Comparison of ENCODE assay signal across 15 cellular contexts in genomic region chr2:174777334-174777733, GRCh38. TPM values are rescaled to one million over a fixed set of nuclear protein-coding genes. Genes with fewer than 3 reads are reported as not detected.
DNase-seq lines count a peak whose midpoint lies in the region; ATAC-seq, FAIRE-seq and TF ChIP-seq lines count a peak whose summit lies in the region.
"Had no signal": no experiment of that assay in that cellular context is flagged by ENCODE, and none has a peak within 500 bp of the region (broad histone marks: within the 10 kb centered on the region; RNA-seq: fewer than 3 reads in every experiment).

No MANE protein-coding gene starts in this region.

- H4K20me1 ChIP-seq in Loucy (ENCODE audit: insufficient read depth, low read length, poor library complexity, severe bottlenecking) (no peaks in the 10 kb centered on the region), neural progenitor cell (ENCODE audit: low read depth) (no peaks in the 10 kb centered on the region)

- no peak for DNase-seq in CD8-positive, alpha-beta T cell
- DNase-seq in dorsolateral prefrontal cortex: no peak
- DNase-seq in neural progenitor cell (ENCODE audit: low spot score): no peak
- no peak for DNase-seq in GM13977 (ENCODE audit: low spot score)
- no peak for DNase-seq in GM12892 (ENCODE audit: insufficient read length)
- DNase-seq: heart left ventricle, MV-4-11, NCI-H2171 treated with DMSO at 0.1 percent for 48 hours had no signal

- no peaks in the 10 kb centered on the region for H3K79me2 ChIP-seq in Loucy (ENCODE audit: insufficient read depth, low read length)
- H3K79me2 ChIP-seq in neural progenitor cell (ENCODE audit: low read depth): no peaks in the 10 kb centered on the region

- in situ Hi-C loops in GM13977 (cut with MboI; ENCODE audit: low pct_unique_long_range_greater_than_20kb, low sequenced_read_pairs, unreplicated experiment): no loop called here

- peaks cover 52% of the 10 kb centered on the region for H3K4me1 Mint-ChIP-seq in CD8-positive, alpha-beta T cell (ENCODE audit: low read depth)
- peaks cover 57% of the 10 kb centered on the region for H3K4me1 Mint-ChIP-seq in neural progenitor cell

- no peak for FAIRE-seq in GM12892 (lab: Jason Lieb, UNC)
- FAIRE-seq: G401.6 had no signal

- no peaks in the 10 kb centered on the region for H3K9me2 ChIP-seq in Loucy (replicated peaks; ENCODE audit: low read depth, low read length)

- no peak overlapping the region for H2AFZ ChIP-seq in Loucy (ENCODE audit: low read length)
- H2AFZ ChIP-seq in neural progenitor cell (replicated peaks): peak overlapping the region; percentile 88

- H3K27ac Mint-ChIP-seq in CD8-positive, alpha-beta T cell: peak overlapping the region; percentile 93
- peak overlapping the region; percentile 67 for H3K27ac Mint-ChIP-seq in neural progenitor cell

- no peaks in the 10 kb centered on the region for H3K27me3 ChIP-seq in CD8-positive, alpha-beta T cell (ENCODE audit: insufficient read depth, low read length)
- H3K27me3 ChIP-seq in Loucy (ENCODE audit: insufficient read depth, low read length, poor library complexity, severe bottlenecking): no peaks in the 10 kb centered on the region
- H3K27me3 ChIP-seq in dorsolateral prefrontal cortex: no peaks in the 10 kb centered on the region
- H3K27me3 ChIP-seq in neural progenitor cell: no peaks in the 10 kb centered on the region
- H3K27me3 ChIP-seq: heart left ventricle, SJSA1 had no signal

- H3K36me3 Mint-ChIP-seq in CD8-positive, alpha-beta T cell: no peaks in the 10 kb centered on the region
- no peaks in the 10 kb centered on the region for H3K36me3 Mint-ChIP-seq in neural progenitor cell

- H3K4me3 ChIP-seq in CD8-positive, alpha-beta T cell (ENCODE audit: low read depth, low read length): no peak overlapping the region
- H3K4me3 ChIP-seq in Loucy (ENCODE audit: low read length, poor library complexity, severe bottlenecking): no peak overlapping the region
- H3K4me3 ChIP-seq in dorsolateral prefrontal cortex: peak overlapping the region in 9 of 59 donors; percentile 1 to 40 (median 18)
- no peak overlapping the region for H3K4me3 ChIP-seq in neural progenitor cell
- H3K4me3 ChIP-seq: heart left ventricle, SJSA1 had no signal

- no peaks in the 10 kb centered on the region for H3K9me3 Mint-ChIP-seq in CD8-positive, alpha-beta T cell
- no peaks in the 10 kb centered on the region for H3K9me3 Mint-ChIP-seq in neural progenitor cell

- H3K4me1 ChIP-seq in CD8-positive, alpha-beta T cell (ENCODE audit: insufficient read depth, low read length): peaks cover 52% of the 10 kb centered on the region
- H3K4me1 ChIP-seq in Loucy (ENCODE audit: insufficient read depth, low read length, poor library complexity, severe bottlenecking) (peaks cover 31% of the 10 kb centered on the region), neural progenitor cell (peaks cover 39% of the 10 kb centered on the region)

- ATAC-seq in CD8-positive, alpha-beta T cell: no peak
- ATAC-seq in HG03280 (IDR thresholded peaks at IDR 0.05; ENCODE audit: unreplicated experiment) (no peak), HG03469 (IDR thresholded peaks at IDR 0.05; ENCODE audit: unreplicated experiment) (no peak)
- ATAC-seq: heart left ventricle, sciatic nerve had no signal

- H3F3A ChIP-seq in Loucy (ENCODE audit: low read depth): no peaks in the 10 kb centered on the region
- peaks cover 34% of the 10 kb centered on the region for H3F3A ChIP-seq in neural progenitor cell (ENCODE audit: low read depth)

- no peaks in the 10 kb centered on the region for H3K36me3 ChIP-seq in CD8-positive, alpha-beta T cell (ENCODE audit: insufficient read depth, low read length)
- no peaks in the 10 kb centered on the region for H3K36me3 ChIP-seq in Loucy (ENCODE audit: insufficient read depth, low read length)
- no peaks in the 10 kb centered on the region for H3K36me3 ChIP-seq in neural progenitor cell
- H3K36me3 ChIP-seq: heart left ventricle, SJSA1 had no signal

- TF ChIP-seq CTCF in CD8-positive, alpha-beta T cell (IDR thresholded peaks at IDR 0.05): no peak
- TF ChIP-seq CTCF in Loucy (conservative IDR thresholded peaks at IDR 0.05; ENCODE audit: low read length): no peak
- no peak for TF ChIP-seq CTCF in dorsolateral prefrontal cortex (IDR thresholded peaks at IDR 0.05 in 54 of 56, conservative IDR thresholded peaks at IDR 0.05 in 2 of 56; ENCODE audit: low read depth in 1 of 56, partially characterized antibody in 56 of 56)
- no peak for TF ChIP-seq CTCF in neural progenitor cell (IDR thresholded peaks at IDR 0.05)
- TF ChIP-seq CTCF in GM13977 (IDR thresholded peaks at IDR 0.05; ENCODE audit: extremely low read depth, insufficient read depth, missing control alignments): no peak

- H3K9ac ChIP-seq in Loucy (ENCODE audit: low read depth, low read length, poor library complexity, severe bottlenecking) (peak overlapping the region; percentile 38), neural progenitor cell (no peak overlapping the region)

- POLR2A ChIA-PET in CD8-positive, alpha-beta T cell (lab: Charles Lee): no interaction called here

- H3K27ac ChIP-seq in CD8-positive, alpha-beta T cell (ENCODE audit: low read depth, low read length): no peak overlapping the region
- peak overlapping the region in 58 of 59 donors; percentile 43 to 95 (median 84) for H3K27ac ChIP-seq in dorsolateral prefrontal cortex
- H3K27ac ChIP-seq in neural progenitor cell: no peak overlapping the region
- H3K27ac ChIP-seq: SJSA1 had no signal

- intact Hi-C loops in CD8-positive, alpha-beta T cell (cut with DNase I, micrococcal nuclease): loop anchor here (5.0 to 10.0 kb wide), 4 partner anchors 125 to 407 kb away; partner anchors contain the start of genes ATP5MC3 (in 1 of the 2) and WIPF1 (in 1 of the 2)
- intact Hi-C loops in dorsolateral prefrontal cortex (cut with DNase I): loop anchor here in 1 of 2 donors (10.0 kb wide), 2 partner anchors 67 to 127 kb away; no protein-coding TSS in a partner anchor

- no peak for TF ChIP-seq POLR2A in GM12892 (IDR thresholded peaks at IDR 0.05; ENCODE audit: low read depth, low read length)

- CTCF ChIA-PET in CD8-positive, alpha-beta T cell (lab: Charles Lee): interaction anchor here (0.6 to 5.6 kb wide), 4 partner anchors 14 to 78 kb away, joined by 3 to 30 read pairs (median 4); no protein-coding TSS in a partner anchor

- H3K4me2 ChIP-seq in Loucy (ENCODE audit: low read depth, low read length, poor library complexity, severe bottlenecking) (no peak overlapping the region), neural progenitor cell (peak overlapping the region; percentile 15)

- H3K4me3 Mint-ChIP-seq in CD8-positive, alpha-beta T cell: no peak overlapping the region
- H3K4me3 Mint-ChIP-seq in neural progenitor cell: peak overlapping the region; percentile 8

- no peaks in the 10 kb centered on the region for H3K9me3 ChIP-seq in CD8-positive, alpha-beta T cell (ENCODE audit: low read length)
- H3K9me3 ChIP-seq in Loucy (ENCODE audit: insufficient read depth, low read depth, low read length) (no peaks in the 10 kb centered on the region), neural progenitor cell (ENCODE audit: low read depth) (no peaks in the 10 kb centered on the region)
- H3K9me3 ChIP-seq: heart left ventricle, SJSA1 had no signal

- H3K27me3 Mint-ChIP-seq in CD8-positive, alpha-beta T cell (ENCODE audit: low read depth): no peaks in the 10 kb centered on the region
- H3K27me3 Mint-ChIP-seq in neural progenitor cell (ENCODE audit: insufficient read depth, low read depth): peaks cover 5% of the 10 kb centered on the region

RNA-seq across cellular contexts. Expression of gene CHRNA1, which starts 13.1 kb away (rescaled TPM):
- under 1 TPM; 0.27 to 0.44 TPM for total RNA-seq in CD8-positive, alpha-beta T cell
- 1 to 10 TPM in 46 of 120 experiments, under 1 TPM in 70, not detected in 4; 0.28 to 2.6 (median 0.94) TPM for total RNA-seq in dorsolateral prefrontal cortex
- 0.11 TPM in 1 of 2 replicates, not detected in the other for total RNA-seq in neural progenitor cell (ENCODE audit: low replicate concordance)
- polyA plus RNA-seq in GM12892 (2012; ENCODE audit: missing spikeins): not detected
- polyA plus RNA-seq: neural cell had no signal

Comparison
In these comparisons a context has a peak if more than half of its experiments do, and no peak if none do; other contexts are left out.
1. H3K27ac ChIP-seq: peak in dorsolateral prefrontal cortex (58 of 59); none in CD8-positive, alpha-beta T cell (single experiment) and neural progenitor cell (single experiment).